ENCODE assay signal across 13 cellular contexts in the genomic region with DNA sequence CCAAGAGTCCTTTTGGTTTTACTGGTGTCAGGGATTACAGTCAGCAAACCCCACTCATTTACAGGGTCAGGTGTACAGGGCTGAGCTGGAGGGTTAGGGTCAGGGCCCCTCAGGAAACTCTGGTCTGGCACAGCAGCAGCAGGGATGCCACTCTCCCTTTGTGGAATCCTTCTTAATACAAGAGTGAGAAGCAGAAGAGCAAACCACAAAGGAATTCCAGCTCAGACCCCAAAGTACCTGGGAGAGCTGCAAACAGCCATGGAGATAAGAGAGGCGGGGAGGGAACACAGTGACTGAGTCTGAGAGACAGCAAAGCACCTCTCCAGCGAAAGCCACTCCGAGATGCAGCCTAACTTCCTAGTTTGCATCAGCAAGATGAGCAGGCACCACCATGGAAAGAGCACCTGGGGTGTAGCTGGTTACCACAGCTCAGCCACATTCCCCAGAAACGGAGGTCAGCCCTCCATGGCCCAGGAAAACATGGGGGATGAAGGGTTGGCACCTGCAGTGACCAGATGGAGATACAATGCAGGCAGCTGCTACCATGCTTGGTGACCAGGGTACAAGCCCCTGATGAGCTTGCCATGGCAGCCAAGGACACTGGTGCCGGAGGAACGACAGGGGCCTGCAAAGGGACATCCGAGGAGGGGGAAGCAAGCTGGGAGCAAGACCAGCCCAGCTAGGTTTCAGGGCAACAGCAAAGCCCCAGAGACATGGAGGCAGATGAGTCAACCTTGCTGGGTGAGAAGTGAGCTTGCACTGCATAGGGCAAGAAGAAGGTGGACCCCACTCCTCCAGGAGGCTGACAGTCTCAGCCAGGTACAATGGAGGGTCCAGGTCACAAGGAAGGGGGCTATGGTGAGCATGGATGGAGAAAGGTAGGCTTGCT. TPM values are rescaled to one million over a fixed set of nuclear protein-coding genes. Genes with fewer than 3 reads are reported as not detected.
DNase-seq lines count a peak whose midpoint lies in the region; ATAC-seq, FAIRE-seq and TF ChIP-seq lines count a peak whose summit lies in the region.
"Had no signal": no experiment of that assay in that cellular context is flagged by ENCODE, and none has a peak within 500 bp of the region (broad histone marks: within the 10 kb centered on the region; RNA-seq: fewer than 3 reads in every experiment).

No MANE protein-coding gene starts in this region.

- peaks cover 53% of the 10 kb centered on the region for H3K4me1 Mint-ChIP-seq in CD8-positive, alpha-beta T cell (ENCODE audit: low read depth)
- H3K4me1 Mint-ChIP-seq in nephron: peaks cover 20% of the 10 kb centered on the region

- no peak overlapping the region for H2AFZ ChIP-seq in Karpas-422 (ENCODE audit: low read length)
- H2AFZ ChIP-seq in K562 (ENCODE audit: low read depth, low read length): no peak overlapping the region

- WGBS in K562 (ENCODE audit: insufficient coverage, low coverage, missing lambda C conversion rate): 83% methylated on average over 6 of the region's 7 CpGs

- no peak overlapping the region for H3K4me2 ChIP-seq in Karpas-422 (ENCODE audit: low read depth, low read length, poor library complexity, severe bottlenecking)
- no peak overlapping the region for H3K4me2 ChIP-seq in K562 (ENCODE audit: insufficient read depth, low read length)

- in situ Hi-C loops in K562 (cut with MboI): no loop called here
- in situ Hi-C loops in gastrocnemius medialis (cut with MboI; ENCODE audit: low sequenced_read_pairs in 4 of 4): no loop called here

- TF ChIP-seq POLR2A in K562 (conservative IDR thresholded peaks at IDR 0.05) (peak; percentile 56; the same call in 1 of the 2 replicates), gastrocnemius medialis (IDR thresholded peaks at IDR 0.05) (no peak)

- H3K36me3 ChIP-seq in CD8-positive, alpha-beta T cell (ENCODE audit: insufficient read depth, low read length): peaks cover 30% of the 10 kb centered on the region
- H3K36me3 ChIP-seq in Karpas-422 (ENCODE audit: insufficient read depth, low read length): peaks cover 4% of the 10 kb centered on the region
- peaks cover 52% of the 10 kb centered on the region for H3K36me3 ChIP-seq in K562 (ENCODE audit: control insufficient read depth, insufficient read depth, low read length)
- H3K36me3 ChIP-seq in gastrocnemius medialis: peaks cover 0 to 29% of the 10 kb centered on the region in 2 donors

- no peaks in the 10 kb centered on the region for H3K9me2 ChIP-seq in Karpas-422 (replicated peaks; ENCODE audit: insufficient read depth, low read length)

- H3K27ac Mint-ChIP-seq in CD8-positive, alpha-beta T cell: peak overlapping the region; percentile 81
- no peak overlapping the region for H3K27ac Mint-ChIP-seq in nephron

- no peak overlapping the region for H3K9ac ChIP-seq in Karpas-422 (ENCODE audit: low read length)
- H3K9ac ChIP-seq in K562 (ENCODE audit: insufficient read depth in 1 of 2, low read depth in 2 of 2, low read length in 2 of 2): peak overlapping the region in 1 of 2 experiments; percentile 70; a peak in 2 of 4 replicates

- no peak overlapping the region for H3K4me3 Mint-ChIP-seq in CD8-positive, alpha-beta T cell
- peak overlapping the region; percentile 46 to 80 (median 71) for H3K4me3 Mint-ChIP-seq in nephron
- H3K4me3 Mint-ChIP-seq: mesothelial cell of epicardium had no signal

- H3K4me1 ChIP-seq in CD8-positive, alpha-beta T cell (ENCODE audit: insufficient read depth, low read length): peaks cover 47% of the 10 kb centered on the region
- H3K4me1 ChIP-seq in Karpas-422 (ENCODE audit: low read length) (peaks cover 9% of the 10 kb centered on the region), K562 (replicated peaks in 1 of 2; ENCODE audit: control insufficient read depth in 2 of 2, insufficient read depth in 2 of 2, low read length in 2 of 2) (peaks cover 24 to 52% of the 10 kb centered on the region in 2 experiments; a peak in 4 of 5 replicates), gastrocnemius medialis (peaks cover 13 to 17% of the 10 kb centered on the region in 2 donors)

- POLR2A ChIA-PET in CD8-positive, alpha-beta T cell (lab: Charles Lee): interaction anchor here (1.3 kb wide), 1 partner anchor 156 kb away, joined by 3 read pairs; no protein-coding TSS in a partner anchor
- POLR2A ChIA-PET in K562 (lab: Yijun Ruan, JAX): interaction anchor here (0.6 to 2.1 kb wide), 3 partner anchors 13 to 373 kb away, joined by 3 to 4 read pairs (median 3); a partner anchor contains a TSS

- FAIRE-seq in K562 (lab: Jason Lieb, UNC): no peak

- TF ChIP-seq EP300 in K562 (IDR thresholded peaks at IDR 0.05; ENCODE audit: low read length): no peak

- DNase-seq in CD8-positive, alpha-beta T cell: peak in 1 of 7 experiments; percentile 5
- DNase-seq in Karpas-422: peak; percentile 38
- no peak for DNase-seq in K562 (ENCODE audit: extremely low read depth in 1 of 4, low spot score in 3 of 4)
- DNase-seq in middle frontal gyrus (ENCODE audit: extremely low spot score, low spot score): no peak
- DNase-seq in gastrocnemius medialis: no peak
- DNase-seq: brain microvascular endothelial cell, OCI-M1 had no signal

- no peak for ATAC-seq in CD8-positive, alpha-beta T cell
- ATAC-seq in K562 (no peak), gastrocnemius medialis (no peak), HG02642 (IDR thresholded peaks at IDR 0.05; ENCODE audit: poor library complexity, unreplicated experiment) (no peak)
- ATAC-seq: right cardiac atrium had no signal

- CTCF ChIA-PET in CD8-positive, alpha-beta T cell (lab: Charles Lee): interaction anchor here (0.8 to 1.8 kb wide), 3 partner anchors 32 to 65 kb away, joined by 3 to 5 read pairs (median 3); no protein-coding TSS in a partner anchor
- CTCF ChIA-PET in K562 (lab: Yijun Ruan, JAX; ENCODE audit: low intra/inter-chr PET ratio): no interaction called here

- TF ChIP-seq CTCF in CD8-positive, alpha-beta T cell (IDR thresholded peaks at IDR 0.05): no peak
- TF ChIP-seq CTCF in K562 (IDR thresholded peaks at IDR 0.05 in 2 of 3, conservative IDR thresholded peaks at IDR 0.05 in 1 of 3; ENCODE audit: insufficient read depth in 2 of 3, low read depth in 1 of 3, low read length in 3 of 3) (no peak), nephron (IDR thresholded peaks at IDR 0.05; ENCODE audit: unreplicated experiment in 3 of 3) (no peak), gastrocnemius medialis (IDR thresholded peaks at IDR 0.05 in 4 of 5, conservative IDR thresholded peaks at IDR 0.05 in 1 of 5) (no peak)

- BruUV-seq in K562 (replicated peaks; lab: Mats Ljungman, UMichigan): no TSS peak

- no peak overlapping the region for H3K27ac ChIP-seq in CD8-positive, alpha-beta T cell (ENCODE audit: low read depth, low read length)
- no peak overlapping the region for H3K27ac ChIP-seq in Karpas-422 (ENCODE audit: low read length)
- no peak overlapping the region; the same call in 2 of the 3 replicates for H3K27ac ChIP-seq in K562 (ENCODE audit: extremely low read depth, low read depth, low read length)
- no peak overlapping the region for H3K27ac ChIP-seq in gastrocnemius medialis
- H3K27ac ChIP-seq: brain microvascular endothelial cell had no signal

- no peaks in the 10 kb centered on the region for H3K27me3 ChIP-seq in CD8-positive, alpha-beta T cell (ENCODE audit: insufficient read depth, low read length)
- no peaks in the 10 kb centered on the region for H3K27me3 ChIP-seq in Karpas-422 (ENCODE audit: low read length)
- no peaks in the 10 kb centered on the region; a peak in 1 of 5 replicates for H3K27me3 ChIP-seq in K562 (ENCODE audit: control insufficient read depth in 2 of 2, insufficient read depth in 2 of 2, low read length in 2 of 2)
- no peaks in the 10 kb centered on the region for H3K27me3 ChIP-seq in gastrocnemius medialis
- H3K27me3 ChIP-seq: brain microvascular endothelial cell had no signal

- H3K36me3 Mint-ChIP-seq in CD8-positive, alpha-beta T cell: peaks cover 57% of the 10 kb centered on the region
- H3K36me3 Mint-ChIP-seq in nephron (ENCODE audit: low read depth): peaks cover 19% of the 10 kb centered on the region

- H3K79me2 ChIP-seq in Karpas-422 (ENCODE audit: low read length) (peaks cover 22% of the 10 kb centered on the region), K562 (ENCODE audit: control insufficient read depth, insufficient read depth, low read length) (peaks cover 42% of the 10 kb centered on the region)

- no peaks in the 10 kb centered on the region for H3K9me1 ChIP-seq in K562 (ENCODE audit: control insufficient read depth, insufficient read depth, low read length)

- peaks cover 15% of the 10 kb centered on the region for H4K20me1 ChIP-seq in Karpas-422 (ENCODE audit: insufficient read depth, low read depth, low read length)
- H4K20me1 ChIP-seq in K562 (replicated peaks; ENCODE audit: control insufficient read depth, insufficient read depth, low read length): peaks cover 25% of the 10 kb centered on the region

- no peak overlapping the region for H3K4me3 ChIP-seq in CD8-positive, alpha-beta T cell (ENCODE audit: low read depth, low read length)
- H3K4me3 ChIP-seq in Karpas-422 (ENCODE audit: low read length): no peak overlapping the region
- H3K4me3 ChIP-seq in K562: no peak overlapping the region
- H3K4me3 ChIP-seq in gastrocnemius medialis: no peak overlapping the region

- H3K9me3 ChIP-seq in CD8-positive, alpha-beta T cell (ENCODE audit: low read length): no peaks in the 10 kb centered on the region
- H3K9me3 ChIP-seq in Karpas-422 (ENCODE audit: low read length): no peaks in the 10 kb centered on the region
- no peaks in the 10 kb centered on the region for H3K9me3 ChIP-seq in K562 (replicated peaks; ENCODE audit: control insufficient read depth, insufficient read depth, low read depth, low read length)
- no peaks in the 10 kb centered on the region for H3K9me3 ChIP-seq in gastrocnemius medialis

- intact Hi-C loops in CD8-positive, alpha-beta T cell (cut with DNase I, micrococcal nuclease): no loop called here
- intact Hi-C loops in K562 (cut with micrococcal nuclease): no loop called here
- intact Hi-C loops in gastrocnemius medialis (cut with DNase I; ENCODE audit: low total_unique reads): loop anchor here (10.0 kb wide), 1 partner anchor 242 kb away; a partner anchor contains a TSS

- no peak for TF ChIP-seq RAD21 in K562 (CRISPR knock-in tag; conservative IDR thresholded peaks at IDR 0.05 in 1 of 2, IDR thresholded peaks at IDR 0.05 in 1 of 2)

- H3K27me3 Mint-ChIP-seq in CD8-positive, alpha-beta T cell (ENCODE audit: low read depth): no peaks in the 10 kb centered on the region
- H3K27me3 Mint-ChIP-seq in nephron (ENCODE audit: low read depth): no peaks in the 10 kb centered on the region

- no peaks in the 10 kb centered on the region for H3K9me3 Mint-ChIP-seq in CD8-positive, alpha-beta T cell
- H3K9me3 Mint-ChIP-seq in nephron: no peaks in the 10 kb centered on the region
- H3K9me3 Mint-ChIP-seq: mesothelial cell of epicardium had no signal

RNA-seq across cellular contexts. Expression of a gene that starts 3.9 kb away (rescaled TPM):
- 10 to 100 TPM; 58.0 to 60.9 TPM for total RNA-seq in CD8-positive, alpha-beta T cell
- 16.8 TPM in 2 replicates for total RNA-seq in Karpas-422 (2014; rRNA removed; shearing (Covaris generic); ENCODE audit: low replicate concordance)
- total RNA-seq in K562 (2011; cell fraction: chromatin; rRNA removed; ENCODE audit: low replicate concordance): 168 and 375 TPM in 2 replicates
- total RNA-seq in K562 (2011; cell fraction: nucleolus; rRNA removed): 219 and 250 TPM in 2 replicates
- 182 and 198 TPM in 2 replicates for total RNA-seq in K562 (2011; cell fraction: nucleoplasm; rRNA removed)
- total RNA-seq in K562 (2014; rRNA removed): 18.3 and 26.8 TPM in 2 replicates
- total RNA-seq in K562 (2014; rRNA removed; fragmentation: Illumina TruSeq; extraction: Trizol): 12.6 and 18.8 TPM in 2 replicates
- total RNA-seq in K562 (2015; rRNA removed; fragmentation: Illumina TruSeq; extraction: Trizol): 19.9 and 21.3 TPM in 2 replicates
- total RNA-seq in K562 (2021): 55.9 and 59.7 TPM in 2 replicates
- 69.1 and 111 TPM in 2 replicates for polyA plus RNA-seq in K562 (2011; rRNA removed)
- 133 and 146 TPM in 2 replicates for polyA plus RNA-seq in K562 (2011; cell fraction: cytosol; rRNA removed)
- polyA plus RNA-seq in K562 (2011; cell fraction: nucleus; rRNA removed): 154 and 183 TPM in 2 replicates
- polyA plus RNA-seq in K562 (2012): 42.7 and 71.4 TPM in 2 replicates
- 65.3 and 66.3 TPM in 2 replicates for polyA plus RNA-seq in K562 (2014; fragmentation: Illumina TruSeq; extraction: Trizol)
- polyA plus RNA-seq in K562 (2014; fragmentation: Nextera tagmentation; extraction: Ambion mirVana): 10 to 100 TPM in 1 of 2 experiments, 1 to 10 TPM in 1; 9.9 to 12.1 TPM
- 41.1 and 49.5 TPM in 2 replicates for polyA plus RNA-seq in K562 (2014; rRNA removed)
- polyA minus RNA-seq in K562 (2011; rRNA and poly(A)+ RNA removed): 80.3 and 82.9 TPM in 2 replicates
- polyA minus RNA-seq in K562 (2011; cell fraction: cytosol; rRNA and poly(A)+ RNA removed): 38.7 and 41.0 TPM in 2 replicates
- 94.4 and 132 TPM in 2 replicates for polyA minus RNA-seq in K562 (2011; cell fraction: nucleus; rRNA and poly(A)+ RNA removed)
- total RNA-seq in gastrocnemius medialis: 10 to 100 TPM; 11.3 to 15.9 (median 12.8) TPM

RNA-seq across cellular contexts. Expression of a gene that starts 4.2 kb away (rescaled TPM):
- 100 to 1,000 TPM; 165 to 176 TPM for total RNA-seq in CD8-positive, alpha-beta T cell
- total RNA-seq in Karpas-422 (2014; rRNA removed; shearing (Covaris generic); ENCODE audit: low replicate concordance): 56.2 and 86.1 TPM in 2 replicates
- total RNA-seq in K562 (2011; cell fraction: chromatin; rRNA removed; ENCODE audit: low replicate concordance): 113 and 349 TPM in 2 replicates
- 221 and 252 TPM in 2 replicates for total RNA-seq in K562 (2011; cell fraction: nucleolus; rRNA removed)
- 129 and 148 TPM in 2 replicates for total RNA-seq in K562 (2011; cell fraction: nucleoplasm; rRNA removed)
- total RNA-seq in K562 (2014; rRNA removed) (92.6 and 135 TPM in 2 replicates), K562 (2014; rRNA removed; fragmentation: Illumina TruSeq; extraction: Trizol) (43.5 and 50.6 TPM in 2 replicates), K562 (2015; rRNA removed; fragmentation: Illumina TruSeq; extraction: Trizol) (85.8 and 86.3 TPM in 2 replicates), K562 (2021) (103 and 108 TPM in 2 replicates), gastrocnemius medialis (10 to 100 TPM; 35.6 to 68.5 (median 47.8) TPM)
- polyA plus RNA-seq in K562 (2011; rRNA removed) (72.1 and 81.8 TPM in 2 replicates), K562 (2014; fragmentation: Illumina TruSeq; extraction: Trizol) (88.1 and 93.2 TPM in 2 replicates), K562 (2014; fragmentation: Nextera tagmentation; extraction: Ambion mirVana) (10 to 100 TPM; 10.7 to 13.6 TPM), K562 (2014; rRNA removed) (69.6 and 109 TPM in 2 replicates)
- 86.8 and 148 TPM in 2 replicates for polyA plus RNA-seq in K562 (2011; cell fraction: cytosol; rRNA removed)
- 298 and 428 TPM in 2 replicates for polyA plus RNA-seq in K562 (2011; cell fraction: nucleus; rRNA removed)
- 79.6 and 101 TPM in 2 replicates for polyA plus RNA-seq in K562 (2012)
- polyA minus RNA-seq in K562 (2011; rRNA and poly(A)+ RNA removed): 54.7 and 72.9 TPM in 2 replicates
- 45.9 and 91.2 TPM in 2 replicates for polyA minus RNA-seq in K562 (2011; cell fraction: cytosol; rRNA and poly(A)+ RNA removed)
- polyA minus RNA-seq in K562 (2011; cell fraction: nucleus; rRNA and poly(A)+ RNA removed): 83.9 and 102 TPM in 2 replicates

RNA-seq across cellular contexts. Expression of a gene that starts 10.4 kb away (rescaled TPM):
- total RNA-seq in CD8-positive, alpha-beta T cell: not detected
- total RNA-seq in Karpas-422 (2014; rRNA removed; shearing (Covaris generic); ENCODE audit: low replicate concordance): not detected in 2 replicates
- total RNA-seq in K562 (2011; cell fraction: chromatin; rRNA removed; ENCODE audit: low replicate concordance): not detected in 2 replicates
- total RNA-seq in K562 (2011; cell fraction: nucleolus; rRNA removed): not detected in 2 replicates
- not detected in 2 replicates for total RNA-seq in K562 (2011; cell fraction: nucleoplasm; rRNA removed)
- total RNA-seq in K562 (2014; rRNA removed) (not detected in 2 replicates), K562 (2014; rRNA removed; fragmentation: Illumina TruSeq; extraction: Trizol) (not detected in 2 replicates), K562 (2015; rRNA removed; fragmentation: Illumina TruSeq; extraction: Trizol) (not detected in 2 replicates), K562 (2021) (not detected in 2 replicates), gastrocnemius medialis (not detected)
- polyA plus RNA-seq in K562 (2011; rRNA removed) (not detected in 2 replicates), K562 (2014; fragmentation: Illumina TruSeq; extraction: Trizol) (not detected in 2 replicates), K562 (2014; fragmentation: Nextera tagmentation; extraction: Ambion mirVana) (not detected), K562 (2014; rRNA removed) (not detected in 2 replicates)
- not detected in 2 replicates for polyA plus RNA-seq in K562 (2011; cell fraction: cytosol; rRNA removed)
- polyA plus RNA-seq in K562 (2011; cell fraction: nucleus; rRNA removed): not detected in 2 replicates
- not detected in 2 replicates for polyA plus RNA-seq in K562 (2012)
- not detected in 2 replicates for polyA minus RNA-seq in K562 (2011; rRNA and poly(A)+ RNA removed)
- polyA minus RNA-seq in K562 (2011; cell fraction: cytosol; rRNA and poly(A)+ RNA removed): not detected in 2 replicates
- not detected in 2 replicates for polyA minus RNA-seq in K562 (2011; cell fraction: nucleus; rRNA and poly(A)+ RNA removed)
- total RNA-seq: epithelial cell of proximal tubule; mesothelial cell of epicardium; right cardiac atrium; T-helper 1 cell treated with Interleukin-12 subunit alpha and Interleukin-12 subunit beta and Interleukin-4 antibody, amounts not matched to agents 30 ng/mL and 1 ng/mL, for 36 hours had no signal
- polyA plus RNA-seq: right cardiac atrium had no signal

RNA-seq across cellular contexts. Expression of a gene that starts 32.8 kb away (rescaled TPM):
- 10 to 100 TPM; 12.9 to 14.7 TPM for total RNA-seq in CD8-positive, alpha-beta T cell
- 13.6 and 17.2 TPM in 2 replicates for total RNA-seq in Karpas-422 (2014; rRNA removed; shearing (Covaris generic); ENCODE audit: low replicate concordance)
- 63.3 and 67.6 TPM in 2 replicates for total RNA-seq in K562 (2011; cell fraction: chromatin; rRNA removed; ENCODE audit: low replicate concordance)
- 36.5 and 39.2 TPM in 2 replicates for total RNA-seq in K562 (2011; cell fraction: nucleolus; rRNA removed)
- 42.6 and 50.4 TPM in 2 replicates for total RNA-seq in K562 (2011; cell fraction: nucleoplasm; rRNA removed)
- total RNA-seq in K562 (2014; rRNA removed): 13.3 and 14.5 TPM in 2 replicates
- 8.6 and 8.7 TPM in 2 replicates for total RNA-seq in K562 (2014; rRNA removed; fragmentation: Illumina TruSeq; extraction: Trizol)
- total RNA-seq in K562 (2015; rRNA removed; fragmentation: Illumina TruSeq; extraction: Trizol): 8.2 and 10.0 TPM in 2 replicates
- 14.9 and 15.2 TPM in 2 replicates for total RNA-seq in K562 (2021)
- polyA plus RNA-seq in K562 (2011; rRNA removed): 21.0 and 21.2 TPM in 2 replicates
- polyA plus RNA-seq in K562 (2011; cell fraction: cytosol; rRNA removed): 28.7 and 34.0 TPM in 2 replicates
- 35.7 and 37.1 TPM in 2 replicates for polyA plus RNA-seq in K562 (2011; cell fraction: nucleus; rRNA removed)
- 19.8 and 24.0 TPM in 2 replicates for polyA plus RNA-seq in K562 (2012)
- polyA plus RNA-seq in K562 (2014; fragmentation: Illumina TruSeq; extraction: Trizol): 18.4 and 20.5 TPM in 2 replicates
- 1 to 10 TPM; 1.9 to 2.9 TPM for polyA plus RNA-seq in K562 (2014; fragmentation: Nextera tagmentation; extraction: Ambion mirVana)
- 23.8 and 27.5 TPM in 2 replicates for polyA plus RNA-seq in K562 (2014; rRNA removed)
- polyA minus RNA-seq in K562 (2011; rRNA and poly(A)+ RNA removed): 15.4 and 17.4 TPM in 2 replicates
- 5.5 and 16.2 TPM in 2 replicates for polyA minus RNA-seq in K562 (2011; cell fraction: cytosol; rRNA and poly(A)+ RNA removed)
- 10.7 and 13.6 TPM in 2 replicates for polyA minus RNA-seq in K562 (2011; cell fraction: nucleus; rRNA and poly(A)+ RNA removed)
- total RNA-seq in gastrocnemius medialis: 10 to 100 TPM in 3 of 4 donors, 1 to 10 TPM in 1; 9.2 to 15.0 (median 12.7) TPM

RNA-seq across cellular contexts. Expression of a gene that starts 33.5 kb away (rescaled TPM):
- 10 to 100 TPM; 74.3 to 82.8 TPM for total RNA-seq in CD8-positive, alpha-beta T cell
- total RNA-seq in Karpas-422 (2014; rRNA removed; shearing (Covaris generic); ENCODE audit: low replicate concordance): 86.7 and 92.7 TPM in 2 replicates
- total RNA-seq in K562 (2011; cell fraction: chromatin; rRNA removed; ENCODE audit: low replicate concordance): 209 and 273 TPM in 2 replicates
- total RNA-seq in K562 (2011; cell fraction: nucleolus; rRNA removed): 153 and 159 TPM in 2 replicates
- 172 and 176 TPM in 2 replicates for total RNA-seq in K562 (2011; cell fraction: nucleoplasm; rRNA removed)
- 279 and 309 TPM in 2 replicates for total RNA-seq in K562 (2014; rRNA removed)
- total RNA-seq in K562 (2014; rRNA removed; fragmentation: Illumina TruSeq; extraction: Trizol): 199 and 209 TPM in 2 replicates
- total RNA-seq in K562 (2015; rRNA removed; fragmentation: Illumina TruSeq; extraction: Trizol): 176 and 185 TPM in 2 replicates
- total RNA-seq in K562 (2021): 236 and 254 TPM in 2 replicates
- 225 and 267 TPM in 2 replicates for polyA plus RNA-seq in K562 (2011; rRNA removed)
- 208 and 225 TPM in 2 replicates for polyA plus RNA-seq in K562 (2011; cell fraction: cytosol; rRNA removed)
- polyA plus RNA-seq in K562 (2011; cell fraction: nucleus; rRNA removed): 238 and 252 TPM in 2 replicates
- polyA plus RNA-seq in K562 (2012): 146 and 216 TPM in 2 replicates
- polyA plus RNA-seq in K562 (2014; fragmentation: Illumina TruSeq; extraction: Trizol): 225 and 237 TPM in 2 replicates
- polyA plus RNA-seq in K562 (2014; fragmentation: Nextera tagmentation; extraction: Ambion mirVana): 100 to 1,000 TPM; 370 to 383 TPM
- polyA plus RNA-seq in K562 (2014; rRNA removed): 292 and 304 TPM in 2 replicates
- 144 and 174 TPM in 2 replicates for polyA minus RNA-seq in K562 (2011; rRNA and poly(A)+ RNA removed)
- polyA minus RNA-seq in K562 (2011; cell fraction: cytosol; rRNA and poly(A)+ RNA removed): 61.1 and 89.0 TPM in 2 replicates
- 54.5 and 75.3 TPM in 2 replicates for polyA minus RNA-seq in K562 (2011; cell fraction: nucleus; rRNA and poly(A)+ RNA removed)
- 100 to 1,000 TPM; 128 to 189 (median 163) TPM for total RNA-seq in gastrocnemius medialis
